Comparison of ENCODE assay signal across 19 cellular contexts in the genomic region with DNA sequence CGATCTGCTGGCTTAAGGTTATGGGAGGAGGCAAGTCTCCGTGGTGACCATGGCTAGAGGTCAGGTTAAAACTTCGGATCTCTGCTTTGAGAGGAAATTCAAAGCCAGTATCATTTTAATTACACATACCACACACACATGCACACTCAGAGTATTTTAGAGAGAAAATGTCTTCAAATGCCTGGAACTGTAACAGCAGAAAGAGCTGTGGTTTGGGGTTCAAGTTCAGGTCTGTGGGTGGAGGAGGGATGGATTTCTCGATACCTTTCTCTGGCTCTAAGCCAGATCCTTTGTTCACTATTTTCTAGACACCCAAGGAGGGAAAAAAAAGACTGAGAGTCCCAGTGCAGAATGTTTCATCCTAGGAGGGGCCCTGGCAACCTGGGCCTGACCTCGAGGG.
"Had no signal": no experiment of that assay in that cellular context is flagged by ENCODE, and none has a peak within 500 bp of the region (broad histone marks: within the 10 kb centered on the region; RNA-seq: fewer than 3 reads in every experiment).

No MANE protein-coding gene starts in this region.

- H3K9me3 ChIP-seq: colonic mucosa, upper lobe of left lung had no signal

- ATAC-seq: activated CD4-positive, CD25-positive, alpha-beta regulatory T cell treated with anti-CD3 and anti-CD28 coated beads, Interleukin-2, amount 50 U/mL, for 24 hours; left lobe of liver had no signal

- H3K4me3 ChIP-seq: colonic mucosa, upper lobe of left lung had no signal

- H3K9me3 Mint-ChIP-seq: activated T-helper 1 cell treated with anti-CD3 and anti-CD28 coated beads, Interleukin-12 subunit alpha, Interleukin-12 subunit beta, Interleukin-2, Interleukin-4 antibody, amounts not matched to agents 30 ng/mL and 10 ng/mL and 1 ng/mL, durations not matched to agents 14 hours and 24 hours and 36 hours; neural crest cell; stimulated activated naive CD8-positive, alpha-beta T cell treated with anti-CD3 and anti-CD28 coated beads, Interleukin-15, Interleukin-2, amounts not matched to agents 100 ng/mL and 50 ng/mL, for 24 hours had no signal

- H3K27me3 ChIP-seq: brain microvascular endothelial cell, colonic mucosa, upper lobe of left lung had no signal

- DNase-seq: activated naive CD4-positive, alpha-beta T cell; anterior cingulate cortex; brain microvascular endothelial cell; central memory CD4-positive, alpha-beta T cell; colonic mucosa; kidney; mammary epithelial cell; SIG-M5; stimulated activated CD4-positive, alpha-beta T cell treated with anti-CD3 and anti-CD28 coated beads, Interleukin-12 subunit alpha, Interleukin-12 subunit beta, amount 100 ng/mL, for 4 hours; stimulated activated CD4-positive, alpha-beta T cell treated with anti-CD3 and anti-CD28 coated beads, Interleukin-1b, Interleukin-23, amount 100 ng/mL, for 48 hours; T-helper 1 cell; T1000 had no signal

- H3K27ac Mint-ChIP-seq: activated T-helper 1 cell treated with anti-CD3 and anti-CD28 coated beads, Interleukin-12 subunit alpha, Interleukin-12 subunit beta, Interleukin-2, Interleukin-4 antibody, amounts not matched to agents 30 ng/mL and 10 ng/mL and 1 ng/mL, durations not matched to agents 14 hours and 24 hours and 36 hours; progenitor cell of endocrine pancreas; stimulated activated naive CD8-positive, alpha-beta T cell treated with anti-CD3 and anti-CD28 coated beads, Interleukin-15, Interleukin-2, amounts not matched to agents 100 ng/mL and 50 ng/mL, for 24 hours had no signal

- H3K36me3 ChIP-seq: colonic mucosa had no signal

- H3K27ac ChIP-seq: brain microvascular endothelial cell, colonic mucosa, upper lobe of left lung had no signal

- H3K4me3 Mint-ChIP-seq: activated T-helper 1 cell treated with anti-CD3 and anti-CD28 coated beads, Interleukin-12 subunit alpha, Interleukin-12 subunit beta, Interleukin-2, Interleukin-4 antibody, amounts not matched to agents 30 ng/mL and 10 ng/mL and 1 ng/mL, durations not matched to agents 14 hours and 24 hours and 36 hours; neural crest cell; stimulated activated naive CD8-positive, alpha-beta T cell treated with anti-CD3 and anti-CD28 coated beads, Interleukin-15, Interleukin-2, amounts not matched to agents 100 ng/mL and 50 ng/mL, for 24 hours had no signal

- H3K27me3 Mint-ChIP-seq: progenitor cell of endocrine pancreas; stimulated activated naive CD8-positive, alpha-beta T cell treated with anti-CD3 and anti-CD28 coated beads, Interleukin-15, Interleukin-2, amounts not matched to agents 100 ng/mL and 50 ng/mL, for 24 hours had no signal
